In the genomic region with DNA sequence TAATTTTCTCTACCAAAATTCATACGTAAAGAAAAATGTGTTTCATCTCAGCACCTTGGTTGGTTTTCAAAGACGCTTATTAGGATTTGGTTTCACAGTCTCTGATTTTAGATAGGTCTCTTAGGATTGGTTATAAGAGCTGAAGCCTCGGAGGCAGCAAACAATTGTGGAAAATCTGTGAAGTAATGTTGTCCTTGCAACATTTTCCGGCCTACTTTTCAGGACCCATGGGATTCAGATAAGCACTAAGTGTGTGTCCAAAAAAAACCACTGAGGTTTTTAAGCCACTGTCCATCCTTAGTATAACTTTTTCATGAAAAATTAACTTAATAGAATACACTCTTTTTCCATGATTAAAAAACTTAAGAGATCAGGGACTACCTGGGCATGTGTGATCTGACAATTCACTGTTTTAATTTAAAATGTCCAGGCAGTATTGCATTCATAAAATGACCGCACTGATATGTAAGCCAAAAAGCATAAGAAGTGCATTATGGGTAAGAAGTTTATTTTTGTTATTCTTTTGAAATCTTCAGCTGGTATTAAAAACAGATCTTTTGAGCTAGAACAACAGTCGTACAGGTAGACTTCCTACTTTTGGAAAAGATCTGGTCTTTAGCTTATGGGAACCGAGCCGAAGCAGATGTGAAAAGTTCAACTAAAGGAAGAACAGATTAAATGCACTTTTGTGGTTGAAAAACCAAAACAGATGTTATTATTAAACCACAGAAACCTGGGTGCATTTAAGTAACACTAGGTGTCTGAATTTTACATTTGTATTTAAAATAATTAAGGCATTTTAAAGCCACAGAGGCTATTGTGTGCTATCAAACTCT, we compare ENCODE assay signal across 21 cellular contexts.
DNase-seq lines count a peak whose midpoint lies in the region; ATAC-seq and TF ChIP-seq lines count a peak whose summit lies in the region.
"Had no signal": no experiment of that assay in that cellular context is flagged by ENCODE, and none has a peak within 500 bp of the region (broad histone marks: within the 10 kb centered on the region; RNA-seq: fewer than 3 reads in every experiment).

No MANE protein-coding gene starts in this region.

- no peak for ATAC-seq in activated naive CD4-positive, alpha-beta T cell treated with anti-CD3 and anti-CD28 coated beads, Interleukin-2, amount 50 U/mL, for 72 hours
- ATAC-seq: activated CD8-positive, alpha-beta memory T cell treated with anti-CD3 and anti-CD28 coated beads, Interleukin-2, amount 10 ng/mL, durations not matched to agents 7 days and 5 days; HCT116; right lobe of liver; stimulated activated naive CD8-positive, alpha-beta T cell treated with anti-CD3 and anti-CD28 coated beads, Interleukin-15, amount 100 ng/mL, for 72 hours had no signal

- peak overlapping the region; percentile 69 for H3K27ac Mint-ChIP-seq in mesothelial cell of epicardium
- H3K27ac Mint-ChIP-seq in activated naive CD4-positive, alpha-beta T cell treated with anti-CD3 and anti-CD28 coated beads, Interleukin-2, amount 50 U/mL, for 72 hours = no peak overlapping the region
- H3K27ac Mint-ChIP-seq: activated CD8-positive, alpha-beta memory T cell treated with anti-CD3 and anti-CD28 coated beads, Interleukin-2, amount 10 ng/mL, durations not matched to agents 7 days and 5 days; activated T-helper 2 cell treated with anti-CD3 and anti-CD28 coated beads, Interferon-gamma antibody, Interleukin-2, Interleukin-4, amounts not matched to agents 10 μg/mL and 5 μg/mL and 100 μg/mL, durations not matched to agents 14 hours and 24 hours and 36 hours; stimulated activated naive CD8-positive, alpha-beta T cell treated with anti-CD3 and anti-CD28 coated beads, Interleukin-15, amount 100 ng/mL, for 72 hours had no signal

- no peak overlapping the region for H3K4me3 ChIP-seq in uterus
- H3K4me3 ChIP-seq: adrenal gland, right lobe of liver had no signal

- TF ChIP-seq CTCF in mesothelial cell of epicardium (IDR thresholded peaks at IDR 0.05; ENCODE audit: unreplicated experiment) (no peak), uterus (IDR thresholded peaks at IDR 0.05) (no peak)

- H3K9me3 Mint-ChIP-seq in mesothelial cell of epicardium = no peaks in the 10 kb centered on the region
- H3K9me3 Mint-ChIP-seq in activated naive CD4-positive, alpha-beta T cell treated with anti-CD3 and anti-CD28 coated beads, Interleukin-2, amount 50 U/mL, for 72 hours = no peaks in the 10 kb centered on the region
- H3K9me3 Mint-ChIP-seq: activated T-helper 2 cell treated with anti-CD3 and anti-CD28 coated beads, Interferon-gamma antibody, Interleukin-2, Interleukin-4, amounts not matched to agents 10 μg/mL and 5 μg/mL and 100 μg/mL, durations not matched to agents 14 hours and 24 hours and 36 hours; stimulated activated naive CD8-positive, alpha-beta T cell treated with anti-CD3 and anti-CD28 coated beads, Interleukin-15, amount 100 ng/mL, for 72 hours had no signal

- intact Hi-C loops in uterus (cut with DNase I; ENCODE audit: low total_unique reads) = no loop called here

- no peaks in the 10 kb centered on the region for H3K4me1 ChIP-seq in uterus
- H3K4me1 ChIP-seq: right lobe of liver had no signal

- H3K36me3 ChIP-seq in uterus = no peaks in the 10 kb centered on the region
- H3K36me3 ChIP-seq: adrenal gland, right lobe of liver had no signal

- DNase-seq in RPMI7951 (ENCODE audit: low read depth) (peak; percentile 86), fibroblast of gingiva (ENCODE audit: low read depth) (peak; percentile 59), mesothelial cell of epicardium (ENCODE audit: low spot score in 2 of 2, unreplicated experiment in 2 of 2) (no peak), uterus (peak; percentile 22 to 47), NCI-H2227 treated with DMSO at 0.1 percent for 48 hours (lab: John Stamatoyannopoulos, UW) (no peak), DMS153 (lab: John Stamatoyannopoulos, UW) (no peak)
- DNase-seq in activated naive CD4-positive, alpha-beta T cell treated with anti-CD3 and anti-CD28 coated beads, Interleukin-2, amount 50 U/mL, for 72 hours (ENCODE audit: low spot score in 2 of 2) = no peak
- DNase-seq: activated CD4-positive, alpha-beta T cell treated with anti-CD3 and anti-CD28 coated beads for 1 hour; activated CD8-positive, alpha-beta memory T cell treated with anti-CD3 and anti-CD28 coated beads, Interleukin-2, amount 10 ng/mL, durations not matched to agents 7 days and 5 days; adrenal gland; AML-193; NCI-H1105 treated with DMSO at 0.1 percent for 48 hours; NCI-H526 treated with DMSO at 0.1 percent for 48 hours; nucleus accumbens; right lobe of liver; stimulated activated CD4-positive, alpha-beta T cell treated with anti-CD3 and anti-CD28 coated beads, Interleukin-2, amount 100 ng/mL, for 24 hours; stimulated activated naive CD8-positive, alpha-beta T cell treated with anti-CD3 and anti-CD28 coated beads, Interleukin-15, amount 100 ng/mL, for 72 hours; T-helper 9 cell had no signal

- no peaks in the 10 kb centered on the region for H3K27me3 Mint-ChIP-seq in mesothelial cell of epicardium (ENCODE audit: low read depth)

- peaks cover 28% of the 10 kb centered on the region for H3K4me1 Mint-ChIP-seq in mesothelial cell of epicardium
- H3K4me1 Mint-ChIP-seq: activated CD8-positive, alpha-beta memory T cell treated with anti-CD3 and anti-CD28 coated beads, Interleukin-2, amount 10 ng/mL, durations not matched to agents 7 days and 5 days; stimulated activated naive CD8-positive, alpha-beta T cell treated with anti-CD3 and anti-CD28 coated beads, Interleukin-15, amount 100 ng/mL, for 72 hours had no signal

- H3K36me3 Mint-ChIP-seq in mesothelial cell of epicardium = no peaks in the 10 kb centered on the region
- no peaks in the 10 kb centered on the region for H3K36me3 Mint-ChIP-seq in activated naive CD4-positive, alpha-beta T cell treated with anti-CD3 and anti-CD28 coated beads, Interleukin-2, amount 50 U/mL, for 72 hours
- H3K36me3 Mint-ChIP-seq: activated CD8-positive, alpha-beta memory T cell treated with anti-CD3 and anti-CD28 coated beads, Interleukin-2, amount 10 ng/mL, durations not matched to agents 7 days and 5 days had no signal

- H3K9me3 ChIP-seq in uterus = no peaks in the 10 kb centered on the region
- H3K9me3 ChIP-seq: adrenal gland, right lobe of liver had no signal

- no peak for TF ChIP-seq POLR2A in uterus (IDR thresholded peaks at IDR 0.05)

- no peaks in the 10 kb centered on the region for H3K27me3 ChIP-seq in uterus
- H3K27me3 ChIP-seq: adrenal gland, right lobe of liver had no signal

- H3K27ac ChIP-seq in uterus = peak overlapping the region; percentile 55 to 56
- H3K27ac ChIP-seq: adrenal gland, KMS-11, right lobe of liver had no signal

- H3K4me3 Mint-ChIP-seq in mesothelial cell of epicardium = no peak overlapping the region
- H3K4me3 Mint-ChIP-seq: activated CD8-positive, alpha-beta memory T cell treated with anti-CD3 and anti-CD28 coated beads, Interleukin-2, amount 10 ng/mL, durations not matched to agents 7 days and 5 days; stimulated activated naive CD8-positive, alpha-beta T cell treated with anti-CD3 and anti-CD28 coated beads, Interleukin-15, amount 100 ng/mL, for 72 hours had no signal

Comparison
In these comparisons a context has a peak if more than half of its experiments do, and no peak if none do; other contexts are left out.
1. DNase-seq: peak in RPMI7951 (single experiment), fibroblast of gingiva (single experiment) and uterus (2 of 2); none in mesothelial cell of epicardium (0 of 2), activated naive CD4-positive, alpha-beta T cell treated with anti-CD3 and anti-CD28 coated beads, Interleukin-2, amount 50 U/mL, for 72 hours (0 of 2), NCI-H2227 treated with DMSO at 0.1 percent for 48 hours (single experiment) and DMS153 (single experiment).